In genomic region chr3:13528217-13528801, GRCh38 we compare ENCODE assay signal across 9 cellular contexts. TPM values are rescaled to one million over a fixed set of nuclear protein-coding genes. Genes with fewer than 3 reads are reported as not detected.
DNase-seq lines count a peak whose midpoint lies in the region; ATAC-seq and TF ChIP-seq lines count a peak whose summit lies in the region.
"Had no signal": no experiment of that assay in that cellular context is flagged by ENCODE, and none has a peak within 500 bp of the region (broad histone marks: within the 10 kb centered on the region; RNA-seq: fewer than 3 reads in every experiment).

No MANE protein-coding gene starts in this region.

- no peak overlapping the region for H3K9ac ChIP-seq in NT2/D1 (ENCODE audit: insufficient read length, low read depth)
- H3K9ac ChIP-seq: BLaER1 treated with 17β-estradiol and CSF1 and Interleukin-3, amounts not matched to agents 10 nM and 100 nM had no signal

- H3K27me3 ChIP-seq in NT2/D1 (ENCODE audit: insufficient read depth, insufficient read length) (no peaks in the 10 kb centered on the region), gastrocnemius medialis (no peaks in the 10 kb centered on the region)
- H3K27me3 ChIP-seq: BLaER1 treated with 17β-estradiol and CSF1 and Interleukin-3, amounts not matched to agents 10 nM and 100 nM had no signal

- peak overlapping the region in 3 of 4 donors; percentile 36 to 60 (median 54) for H3K27ac ChIP-seq in gastrocnemius medialis
- H3K27ac ChIP-seq: BLaER1 treated with 17β-estradiol and CSF1 and Interleukin-3, amounts not matched to agents 10 nM and 100 nM had no signal

- peak; percentile 6 for DNase-seq in NCI-H2171 treated with DMSO at 0.1 percent for 48 hours (lab: John Stamatoyannopoulos, UW)
- no peak for DNase-seq in NCI-H2171 (lab: John Stamatoyannopoulos, UW)
- DNase-seq in NT2/D1 (ENCODE audit: low read depth, low spot score), result peak; percentile 81
- peak; percentile 60 for DNase-seq in fibroblast of the aortic adventitia (ENCODE audit: low read depth)
- DNase-seq in gastrocnemius medialis, result peak in 1 of 2 donors; percentile 43
- DNase-seq in NCI-H2081 treated with DMSO at 0.1 percent for 48 hours (lab: John Stamatoyannopoulos, UW), result no peak

- no peak for TF ChIP-seq POLR2A in gastrocnemius medialis (IDR thresholded peaks at IDR 0.05)

- TF ChIP-seq CTCF in fibroblast of the aortic adventitia (IDR thresholded peaks at IDR 0.05; ENCODE audit: insufficient read depth, low read length) (peak; percentile 70), gastrocnemius medialis (IDR thresholded peaks at IDR 0.05 in 4 of 5, conservative IDR thresholded peaks at IDR 0.05 in 1 of 5) (no peak)

- intact Hi-C loops in gastrocnemius medialis (cut with DNase I; ENCODE audit: low total_unique reads), result no loop called here

- H3K4me1 ChIP-seq in NT2/D1 (ENCODE audit: insufficient read depth, insufficient read length) (peaks cover 17% of the 10 kb centered on the region), gastrocnemius medialis (peaks cover 0 to 3% of the 10 kb centered on the region in 2 donors)

- H3K36me3 ChIP-seq in NT2/D1 (ENCODE audit: insufficient read depth, insufficient read length, low read length), result no peaks in the 10 kb centered on the region
- H3K36me3 ChIP-seq in gastrocnemius medialis, result no peaks in the 10 kb centered on the region
- H3K36me3 ChIP-seq: BLaER1 treated with 17β-estradiol and CSF1 and Interleukin-3, amounts not matched to agents 10 nM and 100 nM had no signal

- no peak overlapping the region for H3K4me3 ChIP-seq in NT2/D1 (ENCODE audit: insufficient read length, low read depth)
- H3K4me3 ChIP-seq in fibroblast of the aortic adventitia (ENCODE audit: low read depth, low read length), result no peak overlapping the region
- H3K4me3 ChIP-seq in gastrocnemius medialis, result no peak overlapping the region
- H3K4me3 ChIP-seq: BLaER1 treated with 17β-estradiol and CSF1 and Interleukin-3, amounts not matched to agents 10 nM and 100 nM had no signal

- ATAC-seq in gastrocnemius medialis, result peak; percentile 41 to 42
- no peak for ATAC-seq in GM19395 (IDR thresholded peaks at IDR 0.05; ENCODE audit: unreplicated experiment)
- ATAC-seq in HG03097 (IDR thresholded peaks at IDR 0.05; ENCODE audit: low FRiP score, unreplicated experiment), result no peak

- H3K9me3 ChIP-seq in NT2/D1 (ENCODE audit: insufficient read depth, low read length) (no peaks in the 10 kb centered on the region), gastrocnemius medialis (no peaks in the 10 kb centered on the region)
- H3K9me3 ChIP-seq: BLaER1 treated with 17β-estradiol and CSF1 and Interleukin-3, amounts not matched to agents 10 nM and 100 nM had no signal

- in situ Hi-C loops in gastrocnemius medialis (cut with MboI; ENCODE audit: low sequenced_read_pairs in 4 of 4), result no loop called here

RNA-seq across cellular contexts. Expression of gene FBLN2, which starts 20.6 kb away (rescaled TPM):
- total RNA-seq in fibroblast of the aortic adventitia (ENCODE audit: low replicate concordance) (452 and 600 TPM in 2 replicates), gastrocnemius medialis (10 to 100 TPM; 28.9 to 45.7 (median 34.0) TPM)

RNA-seq across cellular contexts. Expression of gene HDAC11, which starts 48.2 kb away (rescaled TPM):
- 3.9 and 5.2 TPM in 2 replicates for total RNA-seq in fibroblast of the aortic adventitia (ENCODE audit: low replicate concordance)
- 10 to 100 TPM; 13.0 to 40.4 (median 15.8) TPM for total RNA-seq in gastrocnemius medialis

Comparison
In these comparisons a context has a peak if more than half of its experiments do, and no peak if none do; other contexts are left out.
1. DNase-seq: peak in NCI-H2171 treated with DMSO at 0.1 percent for 48 hours (single experiment), NT2/D1 (single experiment) and fibroblast of the aortic adventitia (single experiment); none in NCI-H2171 (single experiment) and NCI-H2081 treated with DMSO at 0.1 percent for 48 hours (single experiment).
2. ATAC-seq: peak in gastrocnemius medialis (2 of 2); none in GM19395 (single experiment) and HG03097 (single experiment).